8 cellular contexts compared by ENCODE assay signal in genomic region chr12:82358200-82359114, GRCh38. TPM values are rescaled to one million over a fixed set of nuclear protein-coding genes. Genes with fewer than 3 reads are reported as not detected.
DNase-seq lines count a peak whose midpoint lies in the region; ATAC-seq and TF ChIP-seq lines count a peak whose summit lies in the region.

CCDC59 (minus strand) TSS chr12:82358387; CDS start chr12:82358376, 11 bp downstream.
METTL25 (plus strand) TSS chr12:82358529; CDS start chr12:82358566, 37 bp downstream.

- peak; percentile 84 for DNase-seq in GM19238 (ENCODE audit: insufficient read length, low spot score)
- peak; percentile 97 for DNase-seq in NCI-H510A treated with DMSO at 0.1 percent for 48 hours (lab: John Stamatoyannopoulos, UW)
- peak; percentile 97 to 98 for DNase-seq in activated CD4-positive, alpha-beta T cell treated with anti-CD3 and anti-CD28 coated beads for 4 hours
- peak; percentile 99 for DNase-seq in colonic mucosa
- peak; percentile 97 to 99 for DNase-seq in stimulated activated CD4-positive, alpha-beta T cell treated with anti-CD3 and anti-CD28 coated beads, Interleukin-1b, Interleukin-23, amount 100 ng/mL, for 4 hours (ENCODE audit: low read depth in 2 of 2)

- TF ChIP-seq CTCF in colonic mucosa (IDR thresholded peaks at IDR 0.05), result peak; percentile 95

- H3K4me3 ChIP-seq in BLaER1 (peak within 1 kb of the TSS; percentile 86), colonic mucosa (peak within 1 kb of the TSS; percentile 77)

- H4K20me1 ChIP-seq in BLaER1, result peaks cover 6% of the 10 kb centered on the region; the same call in 1 of the 2 replicates

- H3K27ac ChIP-seq in BLaER1, result peak within 1 kb of the TSS; percentile 98
- peak within 1 kb of the TSS; percentile 93 for H3K27ac ChIP-seq in colonic mucosa
- peak within 1 kb of the TSS; percentile 98 for H3K27ac ChIP-seq in layer of hippocampus (ENCODE audit: low read depth, low read length)

- H3K27me3 ChIP-seq in BLaER1 (no peaks in the 10 kb centered on the region), colonic mucosa (no peaks in the 10 kb centered on the region), layer of hippocampus (ENCODE audit: control insufficient read depth, insufficient read depth, low read length) (no peaks in the 10 kb centered on the region)

- H3K36me3 ChIP-seq in BLaER1, result peaks cover 31% of the 10 kb centered on the region
- H3K36me3 ChIP-seq in colonic mucosa, result no peaks in the 10 kb centered on the region

- H3K4me1 ChIP-seq in BLaER1 (peaks cover 27% of the 10 kb centered on the region), colonic mucosa (peaks cover 4% of the 10 kb centered on the region)

- intact Hi-C loops in colonic mucosa (cut with DNase I), result loop anchor here (10.0 kb wide), 1 partner anchor 714 kb away; no protein-coding TSS in a partner anchor

- peak within 1 kb of the TSS; percentile 84 for H3K4me2 ChIP-seq in BLaER1

- no peaks in the 10 kb centered on the region; the same call in 1 of the 2 replicates for H3K9me3 ChIP-seq in BLaER1
- H3K9me3 ChIP-seq in colonic mucosa, result no peaks in the 10 kb centered on the region

- peak; percentile 91 for ATAC-seq in HG03442 (IDR thresholded peaks at IDR 0.05; ENCODE audit: unreplicated experiment)

- H3K9ac ChIP-seq in BLaER1 (peak within 1 kb of the TSS; percentile 95), colonic mucosa (ENCODE audit: low read depth in 2 of 2, low read length in 2 of 2) (peak within 1 kb of the TSS; percentile 90 to 93)

RNA-seq across cellular contexts. Expression of gene CCDC59, which starts in this region (rescaled TPM):
- total RNA-seq in colonic mucosa, result 10 to 100 TPM; 26.6 to 29.9 TPM

RNA-seq across cellular contexts. Expression of gene METTL25, which starts in this region (rescaled TPM):
- total RNA-seq in colonic mucosa, result 10 to 100 TPM; 12.8 to 13.8 TPM

Comparison
In these comparisons a context has a peak if more than half of its experiments do, and no peak if none do; other contexts are left out.
1. Peak in every context shown above with its lines: DNase-seq, ATAC-seq, H3K4me3 ChIP-seq and H3K27ac ChIP-seq.